ENCODE assay signal across 8 cellular contexts in genomic region chr1:92784639-92785500, GRCh38. TPM values are rescaled to one million over a fixed set of nuclear protein-coding genes. Genes with fewer than 3 reads are reported as not detected.
A peak's percentile ranks its signal among the peaks of the same experiment; 100 is the strongest.
DNase-seq lines count a peak whose midpoint lies in the region; ATAC-seq and TF ChIP-seq lines count a peak whose summit lies in the region.

Gene EVI5, minus strand, starts transcription at chr1:92785108. Its CDS starts 48,562 bp downstream, at chr1:92736546.

- TF ChIP-seq CTCF in right lobe of liver (IDR thresholded peaks at IDR 0.05) = peak in 1 of 4 donors; percentile 18

- H3K36me3 ChIP-seq in CD4-positive, CD25-positive, alpha-beta regulatory T cell (ENCODE audit: control insufficient read depth, insufficient read depth, low read length) = no peaks in the 10 kb centered on the region
- H3K36me3 ChIP-seq in duodenal mucosa (ENCODE audit: control insufficient read depth in 1 of 2, insufficient read depth in 2 of 2, low read length in 2 of 2) (no peaks in the 10 kb centered on the region), right lobe of liver (no peaks in the 10 kb centered on the region)

- whole genome bisulfite sequencing in right lobe of liver (ENCODE audit: insufficient coverage, low coverage, low lambda C conversion rate, missing lambda C conversion rate) = 0% methylated on average over 16 of the region's 94 CpGs

- peaks cover 5% of the 10 kb centered on the region for H3K27me3 ChIP-seq in CD4-positive, CD25-positive, alpha-beta regulatory T cell (ENCODE audit: control insufficient read depth, insufficient read depth, low read length)
- no peaks in the 10 kb centered on the region for H3K27me3 ChIP-seq in duodenal mucosa (ENCODE audit: control insufficient read depth in 1 of 2, insufficient read depth in 2 of 2, low read length in 2 of 2)
- no peaks in the 10 kb centered on the region for H3K27me3 ChIP-seq in right lobe of liver

- peaks cover 45% of the 10 kb centered on the region for H3K27me3 Mint-ChIP-seq in CD4-positive, CD25-positive, alpha-beta regulatory T cell

- peak within 1 kb of the TSS; percentile 49 for H3K27ac ChIP-seq in CD4-positive, CD25-positive, alpha-beta regulatory T cell (ENCODE audit: insufficient read depth, low read length, poor library complexity, severe bottlenecking)
- peak within 1 kb of the TSS; percentile 100 for H3K27ac ChIP-seq in duodenal mucosa (ENCODE audit: low read depth, low read length)
- H3K27ac ChIP-seq in right lobe of liver = peak within 1 kb of the TSS; percentile 87 to 93 (median 90)

- peaks cover 21% of the 10 kb centered on the region for H3K4me1 ChIP-seq in CD4-positive, CD25-positive, alpha-beta regulatory T cell (ENCODE audit: control insufficient read depth, insufficient read depth, low read length, poor library complexity, severe bottlenecking)
- peaks cover 9 to 11% of the 10 kb centered on the region in 2 donors for H3K4me1 ChIP-seq in duodenal mucosa (ENCODE audit: control insufficient read depth in 1 of 2, insufficient read depth in 2 of 2, low read length in 2 of 2)
- peaks cover 0 to 7% (median 2%) of the 10 kb centered on the region in 4 donors for H3K4me1 ChIP-seq in right lobe of liver

- peak within 1 kb of the TSS in 2 of 3 donors; percentile 55 to 78 for H3K27ac Mint-ChIP-seq in CD4-positive, CD25-positive, alpha-beta regulatory T cell

- H3K4me3 ChIP-seq in CD4-positive, CD25-positive, alpha-beta regulatory T cell (ENCODE audit: low read depth, low read length) = peak within 1 kb of the TSS; percentile 54
- H3K4me3 ChIP-seq in duodenal mucosa (ENCODE audit: low read depth in 1 of 2, low read length in 2 of 2) = peak within 1 kb of the TSS; percentile 82 to 83
- H3K4me3 ChIP-seq in right lobe of liver = peak within 1 kb of the TSS; percentile 86 to 91 (median 89)

- H3K9me3 ChIP-seq in CD4-positive, CD25-positive, alpha-beta regulatory T cell (ENCODE audit: control insufficient read depth in 2 of 2, low read length in 2 of 2) = no peaks in the 10 kb centered on the region
- H3K9me3 ChIP-seq in duodenal mucosa (ENCODE audit: control insufficient read depth in 1 of 2, low read length in 2 of 2) (no peaks in the 10 kb centered on the region), right lobe of liver (no peaks in the 10 kb centered on the region)

- peaks cover 0 to 3% (median 0%) of the 10 kb centered on the region in 7 donors for H3K9me3 Mint-ChIP-seq in CD4-positive, CD25-positive, alpha-beta regulatory T cell

- H3K4me3 Mint-ChIP-seq in CD4-positive, CD25-positive, alpha-beta regulatory T cell = peak within 1 kb of the TSS; percentile 81 to 91 (median 88)

- H3K36me3 Mint-ChIP-seq in CD4-positive, CD25-positive, alpha-beta regulatory T cell = no peaks in the 10 kb centered on the region

- intact Hi-C loops in right lobe of liver (cut with DNase I) = no loop called here

- peak within 1 kb of the TSS; percentile 66 to 81 for H3K9ac ChIP-seq in duodenal mucosa (ENCODE audit: low read depth in 1 of 2, low read length in 2 of 2)

- peak; percentile 43 to 89 (median 68) for DNase-seq in CD4-positive, CD25-positive, alpha-beta regulatory T cell
- DNase-seq in NCI-H748 (lab: John Stamatoyannopoulos, UW; ENCODE audit: unreplicated experiment) (peak; percentile 95), right lobe of liver (peak; percentile 96 to 97 (median 97))
- peak; percentile 65 to 74 for DNase-seq in activated CD4-positive, alpha-beta T cell treated with anti-CD3 and anti-CD28 coated beads, Interleukin-2, amount 50 U/mL, for 48 hours
- peak; percentile 65 to 69 for DNase-seq in stimulated activated CD4-positive, alpha-beta T cell treated with anti-CD3 and anti-CD28 coated beads, Interleukin-4, amount 100 ng/mL, for 4 hours

- peak; percentile 75 to 78 for ATAC-seq in CD4-positive, CD25-positive, alpha-beta regulatory T cell (ENCODE audit: low read depth in 2 of 2)
- peak; percentile 96 for ATAC-seq in GM19395 (IDR thresholded peaks at IDR 0.05; ENCODE audit: unreplicated experiment)
- peak; percentile 76 for ATAC-seq in HG03558 (IDR thresholded peaks at IDR 0.05; ENCODE audit: extremely low read depth, unreplicated experiment)
- peak; percentile 94 to 97 (median 96) for ATAC-seq in right lobe of liver

- peak; percentile 68 for TF ChIP-seq POLR2A in right lobe of liver (IDR thresholded peaks at IDR 0.05)

- H3K4me1 Mint-ChIP-seq in CD4-positive, CD25-positive, alpha-beta regulatory T cell = peaks cover 7 to 29% (median 22%) of the 10 kb centered on the region in 4 donors

RNA-seq across cellular contexts. Expression of gene EVI5, which starts in this region (rescaled TPM):
- 2.7 TPM for total RNA-seq in CD4-positive, CD25-positive, alpha-beta regulatory T cell
- polyA plus RNA-seq in CD4-positive, CD25-positive, alpha-beta regulatory T cell = 1 to 10 TPM in 1 of 4 donors, under 1 TPM in 3; 0.52 to 1.2 (median 0.59) TPM
- total RNA-seq in right lobe of liver = 10 to 100 TPM; 12.8 to 27.7 (median 19.0) TPM

Comparison
In these comparisons a context has a peak if more than half of its experiments do, and no peak if none do; other contexts are left out.
1. Peak in every context shown above with its lines: DNase-seq, ATAC-seq, H3K4me3 ChIP-seq and H3K27ac ChIP-seq.
2. H3K27ac ChIP-seq: peak in every context shown above with its lines; median percentile 100 in duodenal mucosa; 90 in right lobe of liver; 49 in CD4-positive, CD25-positive, alpha-beta regulatory T cell.